In genomic region chr1:110412576-110412975, GRCh38 we compare ENCODE assay signal across 8 cellular contexts. TPM values are rescaled to one million over a fixed set of nuclear protein-coding genes. Genes with fewer than 3 reads are reported as not detected.
DNase-seq lines count a peak whose midpoint lies in the region; ATAC-seq and TF ChIP-seq lines count a peak whose summit lies in the region.

No MANE protein-coding gene starts in this region.

- TF ChIP-seq CTCF in AG09319 (IDR thresholded peaks at IDR 0.05; ENCODE audit: low read depth, low read length) (peak; percentile 87), activated B cell treated with CpG ODN at 0.5 μM for 24 hours (IDR thresholded peaks at IDR 0.05) (no peak)

- peak overlapping the region; percentile 67 for H3K27ac Mint-ChIP-seq in activated B cell treated with CpG ODN at 0.5 μM for 24 hours

- CTCF ChIA-PET in activated B cell treated with CpG ODN at 0.5 μM for 24 hours (lab: Charles Lee) = interaction anchor here (1.0 to 4.5 kb wide), 16 partner anchors 11 to 216 kb away, joined by 3 to 79 read pairs (median 6); partner anchors contain the start of gene RBM15

- H3K4me1 Mint-ChIP-seq in activated B cell treated with CpG ODN at 0.5 μM for 24 hours = peaks cover 23% of the 10 kb centered on the region

- DNase-seq in AG09319 (ENCODE audit: extremely low read depth, low read depth) (peak; percentile 36), NCI-H2107 treated with DMSO at 0.1 percent for 48 hours (lab: John Stamatoyannopoulos, UW; ENCODE audit: unreplicated experiment) (peak; percentile 47), activated B cell treated with CpG ODN at 0.5 μM for 24 hours (peak; percentile 56), caudate nucleus (lab: John Stamatoyannopoulos, UW) (peak in 56 of 61 donors; percentile 3 to 74 (median 32)), kidney tubule cell (ENCODE audit: low spot score) (peak; percentile 76)
- DNase-seq in stimulated activated CD4-positive, alpha-beta T cell treated with anti-CD3 and anti-CD28 coated beads, Interleukin-4, amount 100 ng/mL, for 1 hour = peak; percentile 59

- H3K9me3 Mint-ChIP-seq in activated B cell treated with CpG ODN at 0.5 μM for 24 hours = no peaks in the 10 kb centered on the region

- peak; percentile 45 for ATAC-seq in GM19395 (IDR thresholded peaks at IDR 0.05; ENCODE audit: unreplicated experiment)
- ATAC-seq in activated B cell treated with CpG ODN at 0.5 μM for 24 hours (ENCODE audit: low read depth) = peak; percentile 66
- no peak for ATAC-seq in GM18517 (IDR thresholded peaks at IDR 0.05; ENCODE audit: unreplicated experiment)

- peaks cover 4% of the 10 kb centered on the region for H3K36me3 Mint-ChIP-seq in activated B cell treated with CpG ODN at 0.5 μM for 24 hours (ENCODE audit: low read depth)

- H3K4me3 Mint-ChIP-seq in activated B cell treated with CpG ODN at 0.5 μM for 24 hours = peak overlapping the region; percentile 66

- no peaks in the 10 kb centered on the region for H3K27me3 Mint-ChIP-seq in activated B cell treated with CpG ODN at 0.5 μM for 24 hours

- POLR2A ChIA-PET in activated B cell treated with CpG ODN at 0.5 μM for 24 hours (lab: Charles Lee) = interaction anchor here (1.0 to 8.7 kb wide), 3 partner anchors 28 to 74 kb away, joined by 3 to 149 read pairs (median 10); partner anchors contain the start of gene RBM15

- intact Hi-C loops in activated B cell treated with CpG ODN at 0.5 μM for 24 hours (cut with micrococcal nuclease) = loop anchor here (1.0 to 2.0 kb wide), 6 partner anchors 28 to 370 kb away; partner anchors contain the start of gene KCNC4

- no peak overlapping the region for H3K27ac ChIP-seq in caudate nucleus (ENCODE audit: low read depth, low read length)

RNA-seq across cellular contexts. Expression of gene LAMTOR5, which starts 5.1 kb away (rescaled TPM):
- total RNA-seq in activated B cell treated with CpG ODN at 0.5 μM for 24 hours = 160 and 172 TPM in 2 replicates

RNA-seq across cellular contexts. Expression of gene SLC16A4, which starts 21.8 kb away (rescaled TPM):
- 0.89 and 1.3 TPM in 2 replicates for total RNA-seq in activated B cell treated with CpG ODN at 0.5 μM for 24 hours

RNA-seq across cellular contexts. Expression of gene PROK1, which starts 38.4 kb away (rescaled TPM):
- total RNA-seq in activated B cell treated with CpG ODN at 0.5 μM for 24 hours = not detected in 2 replicates
